ENCODE assay signal across 8 cellular contexts in the genomic region with DNA sequence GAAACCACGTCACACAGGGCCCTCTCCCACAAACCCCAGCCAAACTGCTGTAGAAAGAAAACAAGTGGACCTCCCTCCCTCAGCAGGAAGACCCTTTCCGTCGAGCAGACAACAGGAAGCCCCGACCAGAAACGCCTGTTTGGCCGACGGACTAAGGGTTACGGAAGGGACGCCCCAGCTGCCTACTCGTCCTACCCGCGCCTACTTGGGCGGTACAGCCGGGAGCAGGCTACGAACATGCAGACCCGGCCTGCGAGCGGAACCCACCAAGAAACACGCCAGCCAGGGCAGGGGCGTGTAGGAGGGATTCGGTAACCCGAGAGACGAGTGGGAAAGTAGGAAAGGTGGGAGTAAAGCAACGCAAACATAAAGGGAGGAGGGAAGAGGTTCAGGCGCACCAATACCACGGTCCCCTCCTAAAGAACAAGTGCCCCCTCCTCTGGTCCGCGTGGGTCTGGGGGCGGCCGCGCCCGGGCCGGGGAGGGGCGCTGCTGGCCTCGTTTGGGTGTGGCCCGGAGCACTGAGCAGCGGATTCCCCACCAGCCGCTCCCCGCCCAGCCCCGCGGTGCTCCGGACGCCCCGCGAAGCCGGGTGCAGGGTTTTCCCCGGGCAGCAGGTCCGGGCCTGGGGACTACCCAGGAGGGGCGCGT. TPM values are rescaled to one million over a fixed set of nuclear protein-coding genes. Genes with fewer than 3 reads are reported as not detected.
DNase-seq lines count a peak whose midpoint lies in the region; ATAC-seq, FAIRE-seq and TF ChIP-seq lines count a peak whose summit lies in the region.

No MANE protein-coding gene starts in this region.

- H3K27ac ChIP-seq in PC-9 (peak overlapping the region; percentile 99), iPS DF 6.9 (ENCODE audit: low read length) (no peak overlapping the region), spleen (peak overlapping the region; percentile 69 to 94 (median 86))

- no peaks in the 10 kb centered on the region for H3K9me2 ChIP-seq in PC-9 (ENCODE audit: insufficient read depth)

- peaks cover 9% of the 10 kb centered on the region for H3K27me3 Mint-ChIP-seq in activated naive CD8-positive, alpha-beta T cell treated with anti-CD3 and anti-CD28 coated beads, Interleukin-2, amount 10 ng/mL, durations not matched to agents 7 days and 5 days

- peaks cover 27% of the 10 kb centered on the region for H3K36me3 Mint-ChIP-seq in activated naive CD8-positive, alpha-beta T cell treated with anti-CD3 and anti-CD28 coated beads, Interleukin-2, amount 10 ng/mL, durations not matched to agents 7 days and 5 days

- H3K36me3 ChIP-seq in PC-9 (ENCODE audit: low read depth) (peaks cover 27% of the 10 kb centered on the region), iPS DF 6.9 (ENCODE audit: control insufficient read depth, insufficient read depth, low read length) (no peaks in the 10 kb centered on the region), spleen (no peaks in the 10 kb centered on the region)

- H3F3A ChIP-seq in PC-9 (ENCODE audit: insufficient read depth, low read depth) = peaks cover 88% of the 10 kb centered on the region

- TF ChIP-seq CTCF in PC-9 (conservative IDR thresholded peaks at IDR 0.05) (no peak), spleen (IDR thresholded peaks at IDR 0.05 in 8 of 11, conservative IDR thresholded peaks at IDR 0.05 in 3 of 11) (no peak)

- no CpG with 5 or more reads among the region's 50 CpGs for WGBS in iPS DF 6.9 (ENCODE audit: insufficient coverage, insufficient read length)
- WGBS in spleen, 5 donors = 1 to 2% (median 2%) methylated on average over 31 to 50 of the region's 50 CpGs

- no peaks in the 10 kb centered on the region for H3K9me3 Mint-ChIP-seq in activated naive CD8-positive, alpha-beta T cell treated with anti-CD3 and anti-CD28 coated beads, Interleukin-2, amount 10 ng/mL, durations not matched to agents 7 days and 5 days

- CTCF ChIA-PET in PC-9 (lab: Charles Lee) = no interaction called here

- ATAC-seq in activated naive CD8-positive, alpha-beta T cell treated with anti-CD3 and anti-CD28 coated beads, Interleukin-2, amount 10 ng/mL, durations not matched to agents 7 days and 5 days (ENCODE audit: low read depth) = peak; percentile 38

- H3K4me1 ChIP-seq in PC-9 (replicated peaks; ENCODE audit: insufficient read depth) (peaks cover 75% of the 10 kb centered on the region), iPS DF 6.9 (ENCODE audit: control insufficient read depth, insufficient read depth, low read length) (0 out of 2 replicates have a peak, but pooled peaks cover 5% of the 10 kb centered on the region), spleen (peaks cover 23 to 78% (median 62%) of the 10 kb centered on the region in 6 donors)

- no peak overlapping the region for H2AFZ ChIP-seq in PC-9

- no peak for FAIRE-seq in GM12891 (lab: Jason Lieb, UNC)

- H3K9me3 ChIP-seq in PC-9 (ENCODE audit: insufficient read depth, low read depth) (peaks cover 11% of the 10 kb centered on the region), iPS DF 6.9 (ENCODE audit: control insufficient read depth, insufficient read depth, low read length) (no peaks in the 10 kb centered on the region), spleen (no peaks in the 10 kb centered on the region)

- BruUV-seq in PC-9 (replicated peaks; lab: Mats Ljungman, UMichigan) = TSS peak; percentile 74

- no peak for TF ChIP-seq POLR2A in GM12891 (IDR thresholded peaks at IDR 0.05; ENCODE audit: low read depth, low read length)
- TF ChIP-seq POLR2A in spleen (IDR thresholded peaks at IDR 0.05) = no peak

- H3K79me2 ChIP-seq in PC-9 (ENCODE audit: low read depth) = peaks cover 47% of the 10 kb centered on the region

- H3K27me3 ChIP-seq in PC-9 (ENCODE audit: insufficient read depth, low read depth) (no peaks in the 10 kb centered on the region), iPS DF 6.9 (ENCODE audit: control insufficient read depth, insufficient read depth, low read length) (no peaks in the 10 kb centered on the region), spleen (replicated peaks in 1 of 7) (peaks cover 0 to 22% (median 3%) of the 10 kb centered on the region in 7 donors)

- DNase-seq in GM12891 (ENCODE audit: insufficient read length, low spot score) (peak; percentile 17), PC-9 (no peak), iPS DF 6.9 (ENCODE audit: low read depth, low spot score) (no peak), spleen (peak; percentile 83), iPS-NIHi11 (ENCODE audit: low spot score) (no peak), foreskin melanocyte (no peak), 8988T (no peak)
- peak; percentile 61 for DNase-seq in activated naive CD8-positive, alpha-beta T cell treated with anti-CD3 and anti-CD28 coated beads, Interleukin-2, amount 10 ng/mL, durations not matched to agents 7 days and 5 days

- intact Hi-C loops in PC-9 (cut with micrococcal nuclease; ENCODE audit: unreplicated experiment) (loop anchor here (2.0 to 5.0 kb wide), 2 partner anchors 169 to 798 kb away; no protein-coding TSS in a partner anchor), spleen (cut with DNase I; ENCODE audit: low total_unique reads) (no loop called here)

- peak overlapping the region; percentile 77 for H3K4me2 ChIP-seq in PC-9

- POLR2A ChIA-PET in PC-9 (lab: Charles Lee; ENCODE audit: unreplicated experiment) = interaction anchor here (0.5 to 1.5 kb wide), 15 partner anchors 10 to 446 kb away, joined by 3 to 24 read pairs (median 6); partner anchors contain the start of gene S100A11
- POLR2A ChIA-PET in activated naive CD8-positive, alpha-beta T cell treated with anti-CD3 and anti-CD28 coated beads, Interleukin-2, amount 10 ng/mL, durations not matched to agents 7 days and 5 days (lab: Charles Lee) = interaction anchor here (0.6 to 3.9 kb wide), 6 partner anchors 9 to 233 kb away, joined by 3 to 26 read pairs (median 5); partner anchors contain the start of genes S100A11 and THEM4

- peaks cover 25% of the 10 kb centered on the region for H4K20me1 ChIP-seq in PC-9 (ENCODE audit: insufficient read depth)

- peak overlapping the region; percentile 94 for H3K4me3 ChIP-seq in PC-9
- H3K4me3 ChIP-seq in iPS DF 6.9 (ENCODE audit: low read length) = peak overlapping the region; percentile 66; the same call in 1 of the 2 replicates
- peak overlapping the region; percentile 73 to 97 (median 76) for H3K4me3 ChIP-seq in spleen

- peak overlapping the region; percentile 99 for H3K4me3 Mint-ChIP-seq in activated naive CD8-positive, alpha-beta T cell treated with anti-CD3 and anti-CD28 coated beads, Interleukin-2, amount 10 ng/mL, durations not matched to agents 7 days and 5 days

- H3K27ac Mint-ChIP-seq in activated naive CD8-positive, alpha-beta T cell treated with anti-CD3 and anti-CD28 coated beads, Interleukin-2, amount 10 ng/mL, durations not matched to agents 7 days and 5 days = peak overlapping the region; percentile 93

- H3K4me1 Mint-ChIP-seq in activated naive CD8-positive, alpha-beta T cell treated with anti-CD3 and anti-CD28 coated beads, Interleukin-2, amount 10 ng/mL, durations not matched to agents 7 days and 5 days = peaks cover 44% of the 10 kb centered on the region

TF ChIP-seq in GM12891, 5 proteins besides CTCF, POLR2A, EP300 and RAD21:
- no peak for TF ChIP-seq POLR2AphosphoS5 (IDR thresholded peaks at IDR 0.05; ENCODE audit: low read depth, low read length)
- TF ChIP-seq PAX5 (IDR thresholded peaks at IDR 0.05; ENCODE audit: insufficient read depth, low read length, severe bottlenecking) = no peak

RNA-seq across cellular contexts. Expression of gene S100A10, which starts 0.5 kb away (rescaled TPM):
- 0.64 TPM for polyA plus RNA-seq in GM12891 (2012; ENCODE audit: low read depth, missing spikeins)
- total RNA-seq in PC-9 (2021) (966 and 1,436 TPM in 2 replicates), spleen (10 to 100 TPM; 45.6 to 89.8 (median 70.4) TPM)
- total RNA-seq in activated naive CD8-positive, alpha-beta T cell treated with anti-CD3 and anti-CD28 coated beads, Interleukin-2, amount 10 ng/mL, durations not matched to agents 7 days and 5 days = 100 to 1,000 TPM; 529 to 544 TPM
- polyA plus RNA-seq in spleen = 100 to 1,000 TPM in 1 of 3 donors, 10 to 100 TPM in 2; 91.9 to 167 (median 93.7) TPM

RNA-seq across cellular contexts. Expression of gene S100A11, which starts 43.6 kb away (rescaled TPM):
- polyA plus RNA-seq in GM12891 (2012; ENCODE audit: low read depth, missing spikeins) = 49.0 TPM
- total RNA-seq in PC-9 (2021) (578 and 868 TPM in 2 replicates), spleen (100 to 1,000 TPM; 243 to 555 (median 365) TPM)
- 100 to 1,000 TPM; 241 to 262 TPM for total RNA-seq in activated naive CD8-positive, alpha-beta T cell treated with anti-CD3 and anti-CD28 coated beads, Interleukin-2, amount 10 ng/mL, durations not matched to agents 7 days and 5 days
- polyA plus RNA-seq in spleen = 100 to 1,000 TPM; 499 to 669 (median 505) TPM

Comparison
In these comparisons a context has a peak if more than half of its experiments do, and no peak if none do; other contexts are left out.
1. DNase-seq: peak in GM12891 (single experiment), activated naive CD8-positive, alpha-beta T cell treated with anti-CD3 and anti-CD28 coated beads, Interleukin-2, amount 10 ng/mL, durations not matched to agents 7 days and 5 days (single experiment) and spleen (single experiment); none in PC-9 (0 of 2), iPS DF 6.9 (single experiment), iPS-NIHi11 (single experiment), foreskin melanocyte (single experiment) and 8988T (single experiment).
2. RNA of gene S100A10, which starts 0.5 kb away (total RNA-seq): 966 to 1,436 TPM in PC-9 and 529 to 544 TPM in activated naive CD8-positive, alpha-beta T cell treated with anti-CD3 and anti-CD28 coated beads, Interleukin-2, amount 10 ng/mL, durations not matched to agents 7 days and 5 days; 45.6 to 89.8 TPM in spleen; every median in the first group is over 4 times any median in the second.
3. Peak in every context shown above with its lines, with median percentiles within 50 percentile points of each other: H3K4me3 ChIP-seq.